1 cellular context compared by ENCODE assay signal in the genomic region with DNA sequence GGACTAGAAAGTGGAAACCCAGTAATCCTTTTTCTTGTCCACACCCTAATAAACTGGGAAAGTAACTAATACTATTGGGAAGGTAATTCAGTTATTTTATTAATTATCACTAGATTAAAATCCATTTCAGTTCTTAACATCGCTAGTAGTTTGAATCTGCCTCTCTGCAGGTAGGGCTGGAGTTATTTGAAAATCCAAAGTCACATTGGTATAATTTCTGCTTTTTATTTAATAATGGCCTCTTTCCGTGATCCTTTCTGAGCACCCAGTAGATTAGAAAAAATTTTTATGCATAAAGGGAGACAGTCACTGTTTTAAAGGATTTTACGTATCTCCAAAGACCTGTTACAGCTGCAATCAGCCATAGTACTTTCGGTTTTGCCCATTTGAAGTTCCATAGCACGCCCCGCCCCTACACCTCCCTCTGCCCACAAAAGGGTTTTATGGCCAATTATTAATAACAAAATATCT.
TF ChIP-seq lines count a peak whose summit lies in the region.

No MANE protein-coding gene starts in this region.

TF ChIP-seq in K562, 482 proteins besides CTCF, POLR2A, EP300 and RAD21 (continued from another document and continues in another):
- TF ChIP-seq, protein P1, sequence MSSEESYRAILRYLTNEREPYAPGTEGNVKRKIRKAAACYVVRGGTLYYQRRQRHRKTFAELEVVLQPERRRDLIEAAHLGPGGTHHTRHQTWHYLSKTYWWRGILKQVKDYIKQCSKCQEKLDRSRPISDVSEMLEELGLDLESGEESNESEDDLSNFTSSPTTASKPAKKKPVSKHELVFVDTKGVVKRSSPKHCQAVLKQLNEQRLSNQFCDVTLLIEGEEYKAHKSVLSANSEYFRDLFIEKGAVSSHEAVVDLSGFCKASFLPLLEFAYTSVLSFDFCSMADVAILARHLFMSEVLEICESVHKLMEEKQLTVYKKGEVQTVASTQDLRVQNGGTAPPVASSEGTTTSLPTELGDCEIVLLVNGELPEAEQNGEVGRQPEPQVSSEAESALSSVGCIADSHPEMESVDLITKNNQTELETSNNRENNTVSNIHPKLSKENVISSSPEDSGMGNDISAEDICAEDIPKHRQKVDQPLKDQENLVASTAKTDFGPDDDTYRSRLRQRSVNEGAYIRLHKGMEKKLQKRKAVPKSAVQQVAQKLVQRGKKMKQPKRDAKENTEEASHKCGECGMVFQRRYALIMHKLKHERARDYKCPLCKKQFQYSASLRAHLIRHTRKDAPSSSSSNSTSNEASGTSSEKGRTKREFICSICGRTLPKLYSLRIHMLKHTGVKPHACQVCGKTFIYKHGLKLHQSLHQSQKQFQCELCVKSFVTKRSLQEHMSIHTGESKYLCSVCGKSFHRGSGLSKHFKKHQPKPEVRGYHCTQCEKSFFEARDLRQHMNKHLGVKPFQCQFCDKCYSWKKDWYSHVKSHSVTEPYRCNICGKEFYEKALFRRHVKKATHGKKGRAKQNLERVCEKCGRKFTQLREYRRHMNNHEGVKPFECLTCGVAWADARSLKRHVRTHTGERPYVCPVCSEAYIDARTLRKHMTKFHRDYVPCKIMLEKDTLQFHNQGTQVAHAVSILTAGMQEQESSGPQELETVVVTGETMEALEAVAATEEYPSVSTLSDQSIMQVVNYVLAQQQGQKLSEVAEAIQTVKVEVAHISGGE (CRISPR knock-in tag; IDR thresholded peaks at IDR 0.05), result 0 out of 6 replicates have a peak, but pooled peaks of 1 of the 3 experiments have one; percentile 15
- TF ChIP-seq SRF (CRISPR knock-in tag; IDR thresholded peaks at IDR 0.05) (peak in 1 of 2 experiments; percentile 26; a peak in 1 of 4 replicates), NCOR1 (IDR thresholded peaks at IDR 0.05) (0 out of 2 replicates have a peak, but pooled peaks have one; percentile 16), YY1 (IDR thresholded peaks at IDR 0.05; ENCODE audit: borderline replicate concordance in 1 of 3, control insufficient read depth in 1 of 3, extremely low read depth in 1 of 3, insufficient read depth in 3 of 3, insufficient read length in 1 of 3, insufficient replicate concordance in 2 of 3, low read depth in 1 of 3, low read length in 2 of 3) (peak in 1 of 3 experiments; percentile 27), KDM2B (CRISPR knock-in tag; IDR thresholded peaks at IDR 0.05) (no peak), SRSF1 (IDR thresholded peaks at IDR 0.05; ENCODE audit: low read depth, low read length) (no peak), ETV1 (tag; conservative IDR thresholded peaks at IDR 0.05; ENCODE audit: low read depth) (no peak), EGR1 (conservative IDR thresholded peaks at IDR 0.05) (no peak), RBM25 (IDR thresholded peaks at IDR 0.05; ENCODE audit: low read depth, low read length, severe bottlenecking) (no peak), NR2C1 (IDR thresholded peaks at IDR 0.05) (no peak), NR2C1 (tag; IDR thresholded peaks at IDR 0.05) (no peak), ZSCAN32 (CRISPR knock-in tag; IDR thresholded peaks at IDR 0.05) (no peak), HDAC1 (IDR thresholded peaks at IDR 0.05) (0 out of 4 replicates have a peak, but pooled peaks of 1 of the 2 experiments have one; percentile 54), NFIC (IDR thresholded peaks at IDR 0.05) (peak; percentile 60; the same call in 1 of the 2 replicates), MCM3 (IDR thresholded peaks at IDR 0.05) (no peak), HNRNPK (IDR thresholded peaks at IDR 0.05; ENCODE audit: low read depth, low read length, poor library complexity, severe bottlenecking) (no peak), FOXK2 (conservative IDR thresholded peaks at IDR 0.05 in 1 of 2, IDR thresholded peaks at IDR 0.05 in 1 of 2; ENCODE audit: low read depth in 2 of 2) (0 out of 4 replicates have a peak, but pooled peaks of 1 of the 2 experiments have one; percentile 4), KAT2B (IDR thresholded peaks at IDR 0.05; ENCODE audit: low read depth, low read length) (no peak), NFXL1 (CRISPR knock-in tag; IDR thresholded peaks at IDR 0.05) (0 out of 2 replicates have a peak, but pooled peaks have one; percentile 56)
- TF ChIP-seq, protein P2, sequence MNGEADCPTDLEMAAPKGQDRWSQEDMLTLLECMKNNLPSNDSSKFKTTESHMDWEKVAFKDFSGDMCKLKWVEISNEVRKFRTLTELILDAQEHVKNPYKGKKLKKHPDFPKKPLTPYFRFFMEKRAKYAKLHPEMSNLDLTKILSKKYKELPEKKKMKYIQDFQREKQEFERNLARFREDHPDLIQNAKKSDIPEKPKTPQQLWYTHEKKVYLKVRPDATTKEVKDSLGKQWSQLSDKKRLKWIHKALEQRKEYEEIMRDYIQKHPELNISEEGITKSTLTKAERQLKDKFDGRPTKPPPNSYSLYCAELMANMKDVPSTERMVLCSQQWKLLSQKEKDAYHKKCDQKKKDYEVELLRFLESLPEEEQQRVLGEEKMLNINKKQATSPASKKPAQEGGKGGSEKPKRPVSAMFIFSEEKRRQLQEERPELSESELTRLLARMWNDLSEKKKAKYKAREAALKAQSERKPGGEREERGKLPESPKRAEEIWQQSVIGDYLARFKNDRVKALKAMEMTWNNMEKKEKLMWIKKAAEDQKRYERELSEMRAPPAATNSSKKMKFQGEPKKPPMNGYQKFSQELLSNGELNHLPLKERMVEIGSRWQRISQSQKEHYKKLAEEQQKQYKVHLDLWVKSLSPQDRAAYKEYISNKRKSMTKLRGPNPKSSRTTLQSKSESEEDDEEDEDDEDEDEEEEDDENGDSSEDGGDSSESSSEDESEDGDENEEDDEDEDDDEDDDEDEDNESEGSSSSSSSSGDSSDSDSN (IDR thresholded peaks at IDR 0.05; ENCODE audit: borderline replicate concordance in 1 of 2, low read depth in 2 of 2, low read length in 2 of 2), result no peak
- TF ChIP-seq, protein P3, sequence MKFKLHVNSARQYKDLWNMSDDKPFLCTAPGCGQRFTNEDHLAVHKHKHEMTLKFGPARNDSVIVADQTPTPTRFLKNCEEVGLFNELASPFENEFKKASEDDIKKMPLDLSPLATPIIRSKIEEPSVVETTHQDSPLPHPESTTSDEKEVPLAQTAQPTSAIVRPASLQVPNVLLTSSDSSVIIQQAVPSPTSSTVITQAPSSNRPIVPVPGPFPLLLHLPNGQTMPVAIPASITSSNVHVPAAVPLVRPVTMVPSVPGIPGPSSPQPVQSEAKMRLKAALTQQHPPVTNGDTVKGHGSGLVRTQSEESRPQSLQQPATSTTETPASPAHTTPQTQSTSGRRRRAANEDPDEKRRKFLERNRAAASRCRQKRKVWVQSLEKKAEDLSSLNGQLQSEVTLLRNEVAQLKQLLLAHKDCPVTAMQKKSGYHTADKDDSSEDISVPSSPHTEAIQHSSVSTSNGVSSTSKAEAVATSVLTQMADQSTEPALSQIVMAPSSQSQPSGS (CRISPR knock-in tag; IDR thresholded peaks at IDR 0.05), result no peak
- TF ChIP-seq, protein P4, sequence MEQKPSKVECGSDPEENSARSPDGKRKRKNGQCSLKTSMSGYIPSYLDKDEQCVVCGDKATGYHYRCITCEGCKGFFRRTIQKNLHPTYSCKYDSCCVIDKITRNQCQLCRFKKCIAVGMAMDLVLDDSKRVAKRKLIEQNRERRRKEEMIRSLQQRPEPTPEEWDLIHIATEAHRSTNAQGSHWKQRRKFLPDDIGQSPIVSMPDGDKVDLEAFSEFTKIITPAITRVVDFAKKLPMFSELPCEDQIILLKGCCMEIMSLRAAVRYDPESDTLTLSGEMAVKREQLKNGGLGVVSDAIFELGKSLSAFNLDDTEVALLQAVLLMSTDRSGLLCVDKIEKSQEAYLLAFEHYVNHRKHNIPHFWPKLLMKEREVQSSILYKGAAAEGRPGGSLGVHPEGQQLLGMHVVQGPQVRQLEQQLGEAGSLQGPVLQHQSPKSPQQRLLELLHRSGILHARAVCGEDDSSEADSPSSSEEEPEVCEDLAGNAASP (IDR thresholded peaks at IDR 0.05), result no peak
- TF ChIP-seq, protein P5, sequence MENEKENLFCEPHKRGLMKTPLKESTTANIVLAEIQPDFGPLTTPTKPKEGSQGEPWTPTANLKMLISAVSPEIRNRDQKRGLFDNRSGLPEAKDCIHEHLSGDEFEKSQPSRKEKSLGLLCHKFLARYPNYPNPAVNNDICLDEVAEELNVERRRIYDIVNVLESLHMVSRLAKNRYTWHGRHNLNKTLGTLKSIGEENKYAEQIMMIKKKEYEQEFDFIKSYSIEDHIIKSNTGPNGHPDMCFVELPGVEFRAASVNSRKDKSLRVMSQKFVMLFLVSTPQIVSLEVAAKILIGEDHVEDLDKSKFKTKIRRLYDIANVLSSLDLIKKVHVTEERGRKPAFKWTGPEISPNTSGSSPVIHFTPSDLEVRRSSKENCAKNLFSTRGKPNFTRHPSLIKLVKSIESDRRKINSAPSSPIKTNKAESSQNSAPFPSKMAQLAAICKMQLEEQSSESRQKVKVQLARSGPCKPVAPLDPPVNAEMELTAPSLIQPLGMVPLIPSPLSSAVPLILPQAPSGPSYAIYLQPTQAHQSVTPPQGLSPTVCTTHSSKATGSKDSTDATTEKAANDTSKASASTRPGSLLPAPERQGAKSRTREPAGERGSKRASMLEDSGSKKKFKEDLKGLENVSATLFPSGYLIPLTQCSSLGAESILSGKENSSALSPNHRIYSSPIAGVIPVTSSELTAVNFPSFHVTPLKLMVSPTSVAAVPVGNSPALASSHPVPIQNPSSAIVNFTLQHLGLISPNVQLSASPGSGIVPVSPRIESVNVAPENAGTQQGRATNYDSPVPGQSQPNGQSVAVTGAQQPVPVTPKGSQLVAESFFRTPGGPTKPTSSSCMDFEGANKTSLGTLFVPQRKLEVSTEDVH (IDR thresholded peaks at IDR 0.05; ENCODE audit: low read depth, partially characterized antibody), result no peak
- TF ChIP-seq, protein P6, sequence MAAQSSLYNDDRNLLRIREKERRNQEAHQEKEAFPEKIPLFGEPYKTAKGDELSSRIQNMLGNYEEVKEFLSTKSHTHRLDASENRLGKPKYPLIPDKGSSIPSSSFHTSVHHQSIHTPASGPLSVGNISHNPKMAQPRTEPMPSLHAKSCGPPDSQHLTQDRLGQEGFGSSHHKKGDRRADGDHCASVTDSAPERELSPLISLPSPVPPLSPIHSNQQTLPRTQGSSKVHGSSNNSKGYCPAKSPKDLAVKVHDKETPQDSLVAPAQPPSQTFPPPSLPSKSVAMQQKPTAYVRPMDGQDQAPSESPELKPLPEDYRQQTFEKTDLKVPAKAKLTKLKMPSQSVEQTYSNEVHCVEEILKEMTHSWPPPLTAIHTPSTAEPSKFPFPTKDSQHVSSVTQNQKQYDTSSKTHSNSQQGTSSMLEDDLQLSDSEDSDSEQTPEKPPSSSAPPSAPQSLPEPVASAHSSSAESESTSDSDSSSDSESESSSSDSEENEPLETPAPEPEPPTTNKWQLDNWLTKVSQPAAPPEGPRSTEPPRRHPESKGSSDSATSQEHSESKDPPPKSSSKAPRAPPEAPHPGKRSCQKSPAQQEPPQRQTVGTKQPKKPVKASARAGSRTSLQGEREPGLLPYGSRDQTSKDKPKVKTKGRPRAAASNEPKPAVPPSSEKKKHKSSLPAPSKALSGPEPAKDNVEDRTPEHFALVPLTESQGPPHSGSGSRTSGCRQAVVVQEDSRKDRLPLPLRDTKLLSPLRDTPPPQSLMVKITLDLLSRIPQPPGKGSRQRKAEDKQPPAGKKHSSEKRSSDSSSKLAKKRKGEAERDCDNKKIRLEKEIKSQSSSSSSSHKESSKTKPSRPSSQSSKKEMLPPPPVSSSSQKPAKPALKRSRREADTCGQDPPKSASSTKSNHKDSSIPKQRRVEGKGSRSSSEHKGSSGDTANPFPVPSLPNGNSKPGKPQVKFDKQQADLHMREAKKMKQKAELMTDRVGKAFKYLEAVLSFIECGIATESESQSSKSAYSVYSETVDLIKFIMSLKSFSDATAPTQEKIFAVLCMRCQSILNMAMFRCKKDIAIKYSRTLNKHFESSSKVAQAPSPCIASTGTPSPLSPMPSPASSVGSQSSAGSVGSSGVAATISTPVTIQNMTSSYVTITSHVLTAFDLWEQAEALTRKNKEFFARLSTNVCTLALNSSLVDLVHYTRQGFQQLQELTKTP (IDR thresholded peaks at IDR 0.05; ENCODE audit: low read depth in 1 of 2, partially characterized antibody in 2 of 2), result peak in 1 of 2 experiments; percentile 89
- TF ChIP-seq, protein P7, sequence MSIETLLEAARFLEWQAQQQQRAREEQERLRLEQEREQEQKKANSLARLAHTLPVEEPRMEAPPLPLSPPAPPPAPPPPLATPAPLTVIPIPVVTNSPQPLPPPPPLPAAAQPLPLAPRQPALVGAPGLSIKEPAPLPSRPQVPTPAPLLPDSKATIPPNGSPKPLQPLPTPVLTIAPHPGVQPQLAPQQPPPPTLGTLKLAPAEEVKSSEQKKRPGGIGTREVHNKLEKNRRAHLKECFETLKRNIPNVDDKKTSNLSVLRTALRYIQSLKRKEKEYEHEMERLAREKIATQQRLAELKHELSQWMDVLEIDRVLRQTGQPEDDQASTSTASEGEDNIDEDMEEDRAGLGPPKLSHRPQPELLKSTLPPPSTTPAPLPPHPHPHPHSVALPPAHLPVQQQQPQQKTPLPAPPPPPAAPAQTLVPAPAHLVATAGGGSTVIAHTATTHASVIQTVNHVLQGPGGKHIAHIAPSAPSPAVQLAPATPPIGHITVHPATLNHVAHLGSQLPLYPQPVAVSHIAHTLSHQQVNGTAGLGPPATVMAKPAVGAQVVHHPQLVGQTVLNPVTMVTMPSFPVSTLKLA (conservative IDR thresholded peaks at IDR 0.05), result 0 out of 4 replicates have a peak, but pooled peaks of 1 of the 2 experiments have one; percentile 3
